ENCODE assay signal across 1 cellular context in the genomic region with DNA sequence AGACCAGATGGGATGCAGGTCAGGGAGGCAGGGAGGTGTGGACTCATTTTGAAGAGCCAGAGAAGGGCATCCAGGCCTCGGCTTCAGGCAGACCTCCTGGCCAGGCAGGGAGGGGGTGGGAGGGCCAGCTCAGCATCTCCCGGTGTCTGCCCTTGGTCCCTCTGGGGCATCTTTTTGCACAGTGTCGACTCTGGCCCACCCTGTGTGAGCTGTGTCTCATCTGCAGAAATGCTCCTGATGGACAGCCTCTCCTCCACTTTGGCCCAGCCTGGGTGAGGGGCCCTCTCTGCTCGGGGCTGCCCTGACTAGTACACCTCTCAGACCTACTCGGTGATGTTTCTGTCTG.
TF ChIP-seq lines count a peak whose summit lies in the region.

No MANE protein-coding gene starts in this region.

TF ChIP-seq in A549, 52 proteins besides CTCF, POLR2A, EP300 and RAD21 (continued from another document):
- TF ChIP-seq NR3C1 (IDR thresholded peaks at IDR 0.05), result no peak
- no peak for TF ChIP-seq FOSB (CRISPR knock-in tag; IDR thresholded peaks at IDR 0.05)
- no peak for TF ChIP-seq FOXS1 (CRISPR knock-in tag; IDR thresholded peaks at IDR 0.05)
- no peak for TF ChIP-seq HDAC2 (IDR thresholded peaks at IDR 0.05)
- TF ChIP-seq, protein P1, sequence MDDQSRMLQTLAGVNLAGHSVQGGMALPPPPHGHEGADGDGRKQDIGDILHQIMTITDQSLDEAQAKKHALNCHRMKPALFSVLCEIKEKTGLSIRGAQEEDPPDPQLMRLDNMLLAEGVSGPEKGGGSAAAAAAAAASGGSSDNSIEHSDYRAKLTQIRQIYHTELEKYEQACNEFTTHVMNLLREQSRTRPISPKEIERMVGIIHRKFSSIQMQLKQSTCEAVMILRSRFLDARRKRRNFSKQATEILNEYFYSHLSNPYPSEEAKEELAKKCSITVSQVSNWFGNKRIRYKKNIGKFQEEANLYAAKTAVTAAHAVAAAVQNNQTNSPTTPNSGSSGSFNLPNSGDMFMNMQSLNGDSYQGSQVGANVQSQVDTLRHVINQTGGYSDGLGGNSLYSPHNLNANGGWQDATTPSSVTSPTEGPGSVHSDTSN (IDR thresholded peaks at IDR 0.05), result no peak
- no peak for TF ChIP-seq ESRRA (IDR thresholded peaks at IDR 0.05; ENCODE audit: borderline replicate concordance, low read length)
- TF ChIP-seq HOXB13 (CRISPR knock-in tag; IDR thresholded peaks at IDR 0.05; ENCODE audit: low read depth), result no peak
- TF ChIP-seq, protein P2, sequence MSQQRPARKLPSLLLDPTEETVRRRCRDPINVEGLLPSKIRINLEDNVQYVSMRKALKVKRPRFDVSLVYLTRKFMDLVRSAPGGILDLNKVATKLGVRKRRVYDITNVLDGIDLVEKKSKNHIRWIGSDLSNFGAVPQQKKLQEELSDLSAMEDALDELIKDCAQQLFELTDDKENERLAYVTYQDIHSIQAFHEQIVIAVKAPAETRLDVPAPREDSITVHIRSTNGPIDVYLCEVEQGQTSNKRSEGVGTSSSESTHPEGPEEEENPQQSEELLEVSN (IDR thresholded peaks at IDR 0.05; ENCODE audit: borderline replicate concordance, low read depth), result no peak
- no peak for TF ChIP-seq SREBF2 (IDR thresholded peaks at IDR 0.05)
- no peak for TF ChIP-seq HOXB5 (CRISPR knock-in tag; IDR thresholded peaks at IDR 0.05)
